8 cellular contexts compared by ENCODE assay signal in genomic region chr12:53213348-53213747, GRCh38. TPM values are rescaled to one million over a fixed set of nuclear protein-coding genes. Genes with fewer than 3 reads are reported as not detected.
DNase-seq lines count a peak whose midpoint lies in the region; ATAC-seq and TF ChIP-seq lines count a peak whose summit lies in the region.

No MANE protein-coding gene starts in this region.

- no peaks in the 10 kb centered on the region for H3K9me3 Mint-ChIP-seq in activated CD4-positive, alpha-beta T cell treated with anti-CD3 and anti-CD28 coated beads, Interleukin-2, amount 10 ng/mL, durations not matched to agents 24 days and 14 days

- H3K9me3 ChIP-seq in lung (ENCODE audit: control insufficient read depth in 2 of 2, insufficient read depth in 1 of 2, low read length in 1 of 2): no peaks in the 10 kb centered on the region

- TF ChIP-seq CTCF in coronary artery (IDR thresholded peaks at IDR 0.05) (peak; percentile 91), lung (IDR thresholded peaks at IDR 0.05; ENCODE audit: control extremely low read depth, extremely low read depth) (peak; percentile 91)

- peak overlapping the region; percentile 70 for H3K27ac Mint-ChIP-seq in activated CD4-positive, alpha-beta T cell treated with anti-CD3 and anti-CD28 coated beads, Interleukin-2, amount 10 ng/mL, durations not matched to agents 24 days and 14 days

- H3K27ac ChIP-seq in coronary artery (no peak overlapping the region), lung (ENCODE audit: low read depth in 1 of 2, low read length in 1 of 2) (no peak overlapping the region)

- no peaks in the 10 kb centered on the region for H3K27me3 ChIP-seq in lung (ENCODE audit: control insufficient read depth, insufficient read depth)

- H3K4me1 Mint-ChIP-seq in activated CD4-positive, alpha-beta T cell treated with anti-CD3 and anti-CD28 coated beads, Interleukin-2, amount 10 ng/mL, durations not matched to agents 24 days and 14 days: peaks cover 77% of the 10 kb centered on the region

- H3K36me3 Mint-ChIP-seq in activated CD4-positive, alpha-beta T cell treated with anti-CD3 and anti-CD28 coated beads, Interleukin-2, amount 10 ng/mL, durations not matched to agents 24 days and 14 days (ENCODE audit: low read depth): peaks cover 72% of the 10 kb centered on the region

- intact Hi-C loops in activated CD4-positive, alpha-beta T cell treated with anti-CD3 and anti-CD28 coated beads, Interleukin-2, amount 10 ng/mL, durations not matched to agents 24 days and 14 days (cut with micrococcal nuclease): loop anchor here (1.0 to 2.0 kb wide), 3 partner anchors 38 to 74 kb away; no protein-coding TSS in a partner anchor

- H3K4me3 Mint-ChIP-seq in activated CD4-positive, alpha-beta T cell treated with anti-CD3 and anti-CD28 coated beads, Interleukin-2, amount 10 ng/mL, durations not matched to agents 24 days and 14 days: peak overlapping the region; percentile 49

- peak; percentile 75 for DNase-seq in COLO668 (lab: John Stamatoyannopoulos, UW; ENCODE audit: unreplicated experiment)
- peak; percentile 86 for DNase-seq in NCI-H69 (lab: John Stamatoyannopoulos, UW)
- DNase-seq in activated CD4-positive, alpha-beta T cell treated with anti-CD3 and anti-CD28 coated beads, Interleukin-2, amount 10 ng/mL, durations not matched to agents 24 days and 14 days: peak; percentile 95
- no peak for DNase-seq in coronary artery (ENCODE audit: low spot score)
- peak; percentile 80 for DNase-seq in lung (ENCODE audit: low spot score)
- DNase-seq in stimulated activated CD8-positive, alpha-beta memory T cell treated with anti-CD3 and anti-CD28 coated beads, Interleukin-12 subunit alpha, Interleukin-12 subunit beta, amount 100 ng/mL, for 4 hours (ENCODE audit: low read depth): peak; percentile 63
- no peak for DNase-seq in HPDE6-E6E7 (ENCODE audit: extremely low spot score)

- no peaks in the 10 kb centered on the region for H3K27me3 Mint-ChIP-seq in activated CD4-positive, alpha-beta T cell treated with anti-CD3 and anti-CD28 coated beads, Interleukin-2, amount 10 ng/mL, durations not matched to agents 24 days and 14 days

- no peak overlapping the region for H3K4me3 ChIP-seq in coronary artery
- no peak overlapping the region for H3K4me3 ChIP-seq in lung

- ATAC-seq in HG02759 (IDR thresholded peaks at IDR 0.05; ENCODE audit: unreplicated experiment) (peak; percentile 48), lung (ENCODE audit: insufficient read depth, low FRiP score) (peak; percentile 51)

- peaks cover 0 to 36% of the 10 kb centered on the region in 2 donors for H3K4me1 ChIP-seq in lung (ENCODE audit: control insufficient read depth in 2 of 2, insufficient read depth in 2 of 2, low read length in 2 of 2)

- WGBS in lung, 2 donors: 13 to 16% methylated on average over 14 of the region's 14 CpGs

- H3K36me3 ChIP-seq in lung (ENCODE audit: control insufficient read depth in 2 of 2, insufficient read depth in 2 of 2, low read length in 2 of 2): peaks cover 0 to 28% of the 10 kb centered on the region in 2 donors

RNA-seq across cellular contexts. Expression of gene ITGB7, which starts 6.3 kb away (rescaled TPM):
- total RNA-seq in activated CD4-positive, alpha-beta T cell treated with anti-CD3 and anti-CD28 coated beads, Interleukin-2, amount 10 ng/mL, durations not matched to agents 24 days and 14 days: 226 and 239 TPM in 2 replicates
- 1 to 10 TPM; 2.3 to 7.9 TPM for total RNA-seq in lung
- polyA plus RNA-seq in lung: 1 to 10 TPM; 3.9 to 6.1 TPM

RNA-seq across cellular contexts. Expression of gene RARG, which starts 18.7 kb away (rescaled TPM):
- 57.2 and 58.5 TPM in 2 replicates for total RNA-seq in activated CD4-positive, alpha-beta T cell treated with anti-CD3 and anti-CD28 coated beads, Interleukin-2, amount 10 ng/mL, durations not matched to agents 24 days and 14 days
- 10 to 100 TPM; 27.8 to 29.7 TPM for total RNA-seq in lung
- 10 to 100 TPM; 12.0 to 14.2 TPM for polyA plus RNA-seq in lung

RNA-seq across cellular contexts. Expression of gene CSAD, which starts 32.6 kb away (rescaled TPM):
- 21.6 and 25.6 TPM in 2 replicates for total RNA-seq in activated CD4-positive, alpha-beta T cell treated with anti-CD3 and anti-CD28 coated beads, Interleukin-2, amount 10 ng/mL, durations not matched to agents 24 days and 14 days
- total RNA-seq in lung: 10 to 100 TPM; 30.1 to 48.8 TPM
- polyA plus RNA-seq in lung: 10 to 100 TPM; 21.7 to 36.5 TPM

RNA-seq across cellular contexts. Expression of gene ZNF740, which starts 32.8 kb away (rescaled TPM):
- 44.0 and 50.5 TPM in 2 replicates for total RNA-seq in activated CD4-positive, alpha-beta T cell treated with anti-CD3 and anti-CD28 coated beads, Interleukin-2, amount 10 ng/mL, durations not matched to agents 24 days and 14 days
- 10 to 100 TPM; 28.0 to 37.4 TPM for total RNA-seq in lung
- polyA plus RNA-seq in lung: 1 to 10 TPM; 7.8 to 8.6 TPM

RNA-seq across cellular contexts. Expression of gene ESPL1, which starts 54.8 kb away (rescaled TPM):
- 71.8 and 76.7 TPM in 2 replicates for total RNA-seq in activated CD4-positive, alpha-beta T cell treated with anti-CD3 and anti-CD28 coated beads, Interleukin-2, amount 10 ng/mL, durations not matched to agents 24 days and 14 days
- 1 to 10 TPM; 2.0 to 6.7 TPM for total RNA-seq in lung
- under 1 TPM; 0.77 to 0.97 TPM for polyA plus RNA-seq in lung

Comparison
In these comparisons a context has a peak if more than half of its experiments do, and no peak if none do; other contexts are left out.
1. DNase-seq: peak in COLO668 (single experiment), NCI-H69 (single experiment), activated CD4-positive, alpha-beta T cell treated with anti-CD3 and anti-CD28 coated beads, Interleukin-2, amount 10 ng/mL, durations not matched to agents 24 days and 14 days (single experiment), lung (single experiment) and stimulated activated CD8-positive, alpha-beta memory T cell treated with anti-CD3 and anti-CD28 coated beads, Interleukin-12 subunit alpha, Interleukin-12 subunit beta, amount 100 ng/mL, for 4 hours (single experiment); none in coronary artery (single experiment) and HPDE6-E6E7 (single experiment).
2. RNA of gene ITGB7, which starts 6.3 kb away (total RNA-seq): 226 to 239 TPM in activated CD4-positive, alpha-beta T cell treated with anti-CD3 and anti-CD28 coated beads, Interleukin-2, amount 10 ng/mL, durations not matched to agents 24 days and 14 days; 2.3 to 7.9 TPM in lung; every median in the first group is over 10 times any median in the second.